In genomic region chr17:30730837-30731209, GRCh38 we compare ENCODE assay signal across 8 cellular contexts.
DNase-seq lines count a peak whose midpoint lies in the region; ATAC-seq and TF ChIP-seq lines count a peak whose summit lies in the region.
"Not testable (repeated sequence)": the region's sequence is repeated elsewhere in the genome, so short reads cannot be mapped to it uniquely, and the experiment has no call there.

No MANE protein-coding gene starts in this region.

- peak overlapping the region; percentile 89 for H3K4me3 Mint-ChIP-seq in activated T-helper 17 cell treated with anti-CD3 and anti-CD28 coated beads, Interleukin-2, amount 50 U/mL, for 72 hours
- H3K4me3 Mint-ChIP-seq in naive B cell: peak overlapping the region; percentile 88 to 99 (median 94)

- H3K27ac Mint-ChIP-seq in activated T-helper 17 cell treated with anti-CD3 and anti-CD28 coated beads, Interleukin-2, amount 50 U/mL, for 72 hours: peak overlapping the region; percentile 90
- H3K27ac Mint-ChIP-seq in naive B cell: peak overlapping the region in 4 of 6 donors; percentile 92 to 96 (median 94)

- peaks cover 10% of the 10 kb centered on the region for H3K36me3 ChIP-seq in SJCRH30
- not testable (repeated sequence) for H3K36me3 ChIP-seq in skeletal muscle tissue (ENCODE audit: control insufficient read depth in 3 of 3, insufficient read depth in 3 of 3, low read length in 3 of 3)

- not testable (repeated sequence) for H3K27me3 Mint-ChIP-seq in activated T-helper 17 cell treated with anti-CD3 and anti-CD28 coated beads, Interleukin-2, amount 50 U/mL, for 72 hours; naive B cell

- H3K4me3 ChIP-seq in AG09309 (ENCODE audit: control insufficient read depth, low read depth, low read length) (peak overlapping the region; percentile 20; the same call in 1 of the 2 replicates), HFF-Myc (replicated peaks; ENCODE audit: low read depth, low read length) (peak overlapping the region; percentile 27), SJCRH30 (peak overlapping the region; percentile 98), coronary artery (peak overlapping the region; percentile 80), right cardiac atrium (ENCODE audit: low read length) (peak overlapping the region; percentile 53), skeletal muscle tissue (ENCODE audit: low read length in 3 of 3) (peak overlapping the region; percentile 57 to 67 (median 64))

- peak overlapping the region; percentile 86 for H3K27ac ChIP-seq in SJCRH30
- H3K27ac ChIP-seq in coronary artery: peak overlapping the region in 1 of 2 donors; percentile 96
- not testable (repeated sequence) for H3K27ac ChIP-seq in right cardiac atrium (ENCODE audit: low read length); skeletal muscle tissue (ENCODE audit: low read depth, low read length)

- DNase-seq in AG09309 (ENCODE audit: low read depth); HFF-Myc (ENCODE audit: extremely low read depth, low read depth); coronary artery (ENCODE audit: low spot score); right cardiac atrium; naive B cell: not testable (repeated sequence)
- peak in 1 of 2 experiments; percentile 22 for DNase-seq in SJCRH30

- 36% methylated on average over 17 of the region's 17 CpGs for WGBS in right cardiac atrium

- TF ChIP-seq CTCF in AG09309 (IDR thresholded peaks at IDR 0.05; ENCODE audit: control insufficient read depth, insufficient read depth, low read depth, low read length, missing control alignments); HFF-Myc (IDR thresholded peaks at IDR 0.05; ENCODE audit: low read depth, low read length, missing control alignments); coronary artery (IDR thresholded peaks at IDR 0.05): not testable (repeated sequence)

- H3K4me1 Mint-ChIP-seq in activated T-helper 17 cell treated with anti-CD3 and anti-CD28 coated beads, Interleukin-2, amount 50 U/mL, for 72 hours: not testable (repeated sequence)
- peaks cover 13 to 57% (median 50%) of the 10 kb centered on the region in 3 donors for H3K4me1 Mint-ChIP-seq in naive B cell

- H3K36me3 Mint-ChIP-seq in activated T-helper 17 cell treated with anti-CD3 and anti-CD28 coated beads, Interleukin-2, amount 50 U/mL, for 72 hours (ENCODE audit: low read depth): peaks cover 31% of the 10 kb centered on the region
- H3K36me3 Mint-ChIP-seq in naive B cell: not testable (repeated sequence)

- H3K4me1 ChIP-seq in SJCRH30; right cardiac atrium (ENCODE audit: control insufficient read depth, insufficient read depth, low read length); skeletal muscle tissue (ENCODE audit: control insufficient read depth in 3 of 3, insufficient read depth in 3 of 3, low read length in 3 of 3): not testable (repeated sequence)

- not testable (repeated sequence) for H3K9me3 ChIP-seq in SJCRH30 (replicated peaks); right cardiac atrium (ENCODE audit: control insufficient read depth, low read length); skeletal muscle tissue (ENCODE audit: control insufficient read depth in 3 of 3, low read length in 3 of 3)

- intact Hi-C loops in right cardiac atrium (cut with DNase I): not testable (repeated sequence)

- peak overlapping the region; percentile 53 to 79 (median 72) for H3K9ac ChIP-seq in skeletal muscle tissue (ENCODE audit: low read depth in 1 of 3, low read length in 3 of 3)

- H3K27me3 ChIP-seq in SJCRH30; right cardiac atrium (ENCODE audit: control insufficient read depth, insufficient read depth); skeletal muscle tissue (ENCODE audit: control insufficient read depth in 3 of 3, insufficient read depth in 3 of 3, low read length in 3 of 3): not testable (repeated sequence)

- not testable (repeated sequence) for H3K9me3 Mint-ChIP-seq in activated T-helper 17 cell treated with anti-CD3 and anti-CD28 coated beads, Interleukin-2, amount 50 U/mL, for 72 hours; naive B cell

- not testable (repeated sequence) for ATAC-seq in activated T-helper 17 cell treated with anti-CD3 and anti-CD28 coated beads, Interleukin-2, amount 50 U/mL, for 72 hours (replicated peaks); right cardiac atrium; naive B cell (ENCODE audit: low read depth in 2 of 2)

Comparison
In these comparisons a context has a peak if more than half of its experiments do, and no peak if none do; other contexts are left out.
1. H3K4me3 ChIP-seq: peak in every context shown above with its lines; median percentile 98 in SJCRH30; 80 in coronary artery; 64 in skeletal muscle tissue; 53 in right cardiac atrium; 27 in HFF-Myc; 20 in AG09309.